Comparison of ENCODE assay signal across 12 cellular contexts in genomic region chr13:42056146-42056545, GRCh38. TPM values are rescaled to one million over a fixed set of nuclear protein-coding genes. Genes with fewer than 3 reads are reported as not detected.
DNase-seq lines count a peak whose midpoint lies in the region; ATAC-seq and TF ChIP-seq lines count a peak whose summit lies in the region.
"Had no signal": no experiment of that assay in that cellular context is flagged by ENCODE, and none has a peak within 500 bp of the region (broad histone marks: within the 10 kb centered on the region; RNA-seq: fewer than 3 reads in every experiment).

No MANE protein-coding gene starts in this region.

- H3K9me3 ChIP-seq in CD4-positive, CD25-positive, alpha-beta regulatory T cell (ENCODE audit: control insufficient read depth in 2 of 2, low read length in 2 of 2) = no peaks in the 10 kb centered on the region
- no peaks in the 10 kb centered on the region for H3K9me3 ChIP-seq in hepatocyte (ENCODE audit: low read depth)

- peaks cover 27% of the 10 kb centered on the region for H3K4me1 ChIP-seq in CD4-positive, CD25-positive, alpha-beta regulatory T cell (ENCODE audit: control insufficient read depth, insufficient read depth, low read length, poor library complexity, severe bottlenecking)
- H3K4me1 ChIP-seq in KMS-11 (ENCODE audit: low read depth, poor library complexity, severe bottlenecking) = peaks cover 87% of the 10 kb centered on the region
- H3K4me1 ChIP-seq in hepatocyte (ENCODE audit: insufficient read depth) = no peaks in the 10 kb centered on the region

- H3K27me3 Mint-ChIP-seq in CD4-positive, CD25-positive, alpha-beta regulatory T cell = no peaks in the 10 kb centered on the region
- no peaks in the 10 kb centered on the region for H3K27me3 Mint-ChIP-seq in WTC11 (ENCODE audit: low read depth)

- ATAC-seq in CD4-positive, CD25-positive, alpha-beta regulatory T cell (ENCODE audit: low read depth in 2 of 2) = no peak
- no peak for ATAC-seq in activated naive CD4-positive, alpha-beta T cell treated with anti-CD3 and anti-CD28 coated beads, Interleukin-2, amount 50 U/mL, for 72 hours
- no peak for ATAC-seq in WTC11
- ATAC-seq: Right ventricle myocardium inferior had no signal

- H3K27ac Mint-ChIP-seq in CD4-positive, CD25-positive, alpha-beta regulatory T cell = peak overlapping the region; percentile 50 to 92 (median 63)
- H3K27ac Mint-ChIP-seq in activated naive CD4-positive, alpha-beta T cell treated with anti-CD3 and anti-CD28 coated beads, Interleukin-2, amount 50 U/mL, for 72 hours = no peak overlapping the region
- H3K27ac Mint-ChIP-seq in WTC11 = no peak overlapping the region

- peaks cover 0 to 5% (median 3%) of the 10 kb centered on the region in 7 donors for H3K9me3 Mint-ChIP-seq in CD4-positive, CD25-positive, alpha-beta regulatory T cell
- no peaks in the 10 kb centered on the region for H3K9me3 Mint-ChIP-seq in activated naive CD4-positive, alpha-beta T cell treated with anti-CD3 and anti-CD28 coated beads, Interleukin-2, amount 50 U/mL, for 72 hours
- H3K9me3 Mint-ChIP-seq in WTC11 = peaks cover 7% of the 10 kb centered on the region

- DNase-seq in CD4-positive, CD25-positive, alpha-beta regulatory T cell = no peak
- DNase-seq in RPMI8226 (peak; percentile 39), hepatocyte (ENCODE audit: low spot score) (no peak), midbrain (lab: John Stamatoyannopoulos, UW) (no peak), WTC11 (ENCODE audit: low spot score) (no peak)
- DNase-seq in activated naive CD4-positive, alpha-beta T cell treated with anti-CD3 and anti-CD28 coated beads, Interleukin-2, amount 50 U/mL, for 72 hours (ENCODE audit: low spot score in 2 of 2) = no peak
- DNase-seq: DMS 273 treated with DMSO at 0.1 percent for 48 hours, NCI-H187 treated with DMSO at 0.1 percent for 48 hours, NCI-H446 treated with DMSO at 0.1 percent for 48 hours, NCI-H748 treated with DMSO at 0.1 percent for 48 hours had no signal

- H2AFZ ChIP-seq in KMS-11 (ENCODE audit: low read depth) (no peak overlapping the region), hepatocyte (no peak overlapping the region)

- no peak for TF ChIP-seq CTCF in KMS-11 (conservative IDR thresholded peaks at IDR 0.05; ENCODE audit: low read depth, low read length)
- no peak for TF ChIP-seq CTCF in hepatocyte (IDR thresholded peaks at IDR 0.05; ENCODE audit: poor library complexity)
- TF ChIP-seq CTCF in WTC11 (IDR thresholded peaks at IDR 0.05) = no peak

- CTCF ChIA-PET in WTC11 (lab: Charles Lee) = interaction anchor here (1.2 kb wide), 1 partner anchor 15 kb away, joined by 4 read pairs; no protein-coding TSS in a partner anchor

- H3K4me2 ChIP-seq in KMS-11 = peak overlapping the region; percentile 74
- peak overlapping the region; percentile 25 for H3K4me2 ChIP-seq in hepatocyte

- WGBS in hepatocyte (ENCODE audit: low lambda C conversion rate, missing lambda C conversion rate) = 67% methylated on average over 1 of the region's 1 CpG

- H3K36me3 Mint-ChIP-seq in CD4-positive, CD25-positive, alpha-beta regulatory T cell = peaks cover 12% of the 10 kb centered on the region
- H3K36me3 Mint-ChIP-seq in activated naive CD4-positive, alpha-beta T cell treated with anti-CD3 and anti-CD28 coated beads, Interleukin-2, amount 50 U/mL, for 72 hours = peaks cover 17 to 35% of the 10 kb centered on the region in 2 donors
- H3K36me3 Mint-ChIP-seq in WTC11 = peaks cover 7% of the 10 kb centered on the region

- H3K27me3 ChIP-seq in CD4-positive, CD25-positive, alpha-beta regulatory T cell (ENCODE audit: control insufficient read depth, insufficient read depth, low read length) = no peaks in the 10 kb centered on the region
- H3K27me3 ChIP-seq in KMS-11 (ENCODE audit: insufficient read depth, low read depth) = no peaks in the 10 kb centered on the region
- H3K27me3 ChIP-seq in hepatocyte = no peaks in the 10 kb centered on the region

- H3K9me2 ChIP-seq in hepatocyte (replicated peaks; ENCODE audit: insufficient read depth) = no peaks in the 10 kb centered on the region

- peak overlapping the region; percentile 38 for H3K27ac ChIP-seq in CD4-positive, CD25-positive, alpha-beta regulatory T cell (ENCODE audit: insufficient read depth, low read length, poor library complexity, severe bottlenecking)
- H3K27ac ChIP-seq in KMS-11 = peak overlapping the region; percentile 95
- no peak overlapping the region for H3K27ac ChIP-seq in hepatocyte

- H3K4me3 Mint-ChIP-seq in CD4-positive, CD25-positive, alpha-beta regulatory T cell = peak overlapping the region; percentile 75 to 97 (median 80)
- no peak overlapping the region for H3K4me3 Mint-ChIP-seq in WTC11

- POLR2A ChIA-PET in WTC11 (lab: Charles Lee) = interaction anchor here (0.8 kb wide), 2 partner anchors 8 to 83 kb away, joined by 3 read pairs; no protein-coding TSS in a partner anchor

- H3K9ac ChIP-seq in KMS-11 = peak overlapping the region; percentile 80

- H4K20me1 ChIP-seq in KMS-11 (ENCODE audit: insufficient read depth) (no peaks in the 10 kb centered on the region), hepatocyte (ENCODE audit: insufficient read depth, poor library complexity, severe bottlenecking) (no peaks in the 10 kb centered on the region)

- H3K4me3 ChIP-seq in CD4-positive, CD25-positive, alpha-beta regulatory T cell (ENCODE audit: low read depth, low read length) = peak overlapping the region; percentile 75
- H3K4me3 ChIP-seq in KMS-11 (IDR thresholded peaks at IDR 0.05; ENCODE audit: insufficient read depth, low read depth, low read length) (no peak overlapping the region), hepatocyte (no peak overlapping the region)

- H3K79me2 ChIP-seq in KMS-11 (ENCODE audit: insufficient read depth, low read depth) = peaks cover 91% of the 10 kb centered on the region
- peaks cover 43% of the 10 kb centered on the region for H3K79me2 ChIP-seq in hepatocyte

- no peaks in the 10 kb centered on the region for H3K36me3 ChIP-seq in CD4-positive, CD25-positive, alpha-beta regulatory T cell (ENCODE audit: control insufficient read depth, insufficient read depth, low read length)
- H3K36me3 ChIP-seq in KMS-11 (ENCODE audit: insufficient read depth) (no peaks in the 10 kb centered on the region; the same call in 1 of the 2 replicates), hepatocyte (replicated peaks; ENCODE audit: insufficient read depth, low read depth) (no peaks in the 10 kb centered on the region)

- peaks cover 18 to 56% (median 45%) of the 10 kb centered on the region in 4 donors for H3K4me1 Mint-ChIP-seq in CD4-positive, CD25-positive, alpha-beta regulatory T cell
- H3K4me1 Mint-ChIP-seq in WTC11 = no peaks in the 10 kb centered on the region

TF ChIP-seq in WTC11, 78 proteins besides CTCF, POLR2A, EP300 and RAD21 (continues in another document):
- TF ChIP-seq ZNF219 (CRISPR knock-in tag; IDR thresholded peaks at IDR 0.05; ENCODE audit: borderline replicate concordance) (no peak), NFATC4 (CRISPR knock-in tag; IDR thresholded peaks at IDR 0.05) (no peak), SOX15 (CRISPR knock-in tag; IDR thresholded peaks at IDR 0.05) (no peak), MXD4 (CRISPR knock-in tag; IDR thresholded peaks at IDR 0.05; ENCODE audit: borderline replicate concordance) (no peak), ZNF138 (CRISPR knock-in tag; conservative IDR thresholded peaks at IDR 0.05) (no peak), ZNF263 (CRISPR knock-in tag; IDR thresholded peaks at IDR 0.05; ENCODE audit: low read depth) (no peak), E2F4 (CRISPR knock-in tag; IDR thresholded peaks at IDR 0.05; ENCODE audit: borderline replicate concordance, low read depth) (no peak), CREM (CRISPR knock-in tag; IDR thresholded peaks at IDR 0.05) (no peak), FOXP1 (CRISPR knock-in tag; IDR thresholded peaks at IDR 0.05; ENCODE audit: borderline replicate concordance) (no peak)

RNA-seq across cellular contexts. Expression of gene DGKH, which starts 7.7 kb away (rescaled TPM):
- total RNA-seq in CD4-positive, CD25-positive, alpha-beta regulatory T cell = 22.4 TPM
- polyA plus RNA-seq in CD4-positive, CD25-positive, alpha-beta regulatory T cell = 1 to 10 TPM; 1.2 to 3.1 (median 2.3) TPM
- total RNA-seq in hepatocyte (7.2 and 8.5 TPM in 2 replicates), WTC11 (2021) (7.6 to 8.8 TPM (median 8.8 TPM) in 3 replicates)
- 3.6 and 4.8 TPM in 2 replicates for polyA plus RNA-seq in hepatocyte
- total RNA-seq in activated naive CD4-positive, alpha-beta T cell treated with anti-CD3 and anti-CD28 coated beads, Interleukin-2, amount 50 U/mL, for 72 hours = 10 to 100 TPM; 21.0 to 25.4 TPM

Comparison
In these comparisons a context has a peak if more than half of its experiments do, and no peak if none do; other contexts are left out.
1. H3K27ac Mint-ChIP-seq: peak in CD4-positive, CD25-positive, alpha-beta regulatory T cell (3 of 3); none in activated naive CD4-positive, alpha-beta T cell treated with anti-CD3 and anti-CD28 coated beads, Interleukin-2, amount 50 U/mL, for 72 hours (0 of 2) and WTC11 (single experiment).